Comparison of ENCODE assay signal across 9 cellular contexts in the genomic region with DNA sequence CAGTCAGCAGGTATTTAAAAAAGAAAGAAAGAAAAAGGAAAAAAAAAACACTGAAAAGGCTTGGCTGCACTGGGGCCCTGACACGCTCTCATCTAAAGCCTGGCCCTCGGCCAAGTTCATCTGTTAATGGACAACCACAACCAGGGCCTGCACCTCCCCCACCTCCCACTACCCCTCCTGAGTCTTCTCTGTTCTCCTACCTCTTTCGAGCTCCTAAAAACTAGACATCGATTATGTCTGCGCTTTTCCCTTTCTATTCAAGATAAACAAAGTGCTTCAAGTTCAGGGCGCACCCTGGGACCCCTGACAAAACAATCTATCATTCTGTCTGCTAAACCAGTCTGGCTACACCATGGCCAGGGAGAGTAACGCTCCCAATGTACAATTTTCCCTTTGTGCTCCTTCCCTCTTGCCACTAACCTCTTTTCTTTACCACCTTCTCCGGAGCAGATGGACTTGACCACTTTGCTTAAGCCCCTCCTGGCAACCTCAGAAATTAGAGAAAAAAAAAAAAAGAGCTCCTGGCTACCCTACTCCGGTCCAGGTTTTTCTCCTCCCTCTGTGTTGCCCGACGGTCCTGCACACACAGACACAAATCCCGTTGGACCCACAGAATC. TPM values are rescaled to one million over a fixed set of nuclear protein-coding genes. Genes with fewer than 3 reads are reported as not detected.
DNase-seq lines count a peak whose midpoint lies in the region; ATAC-seq and TF ChIP-seq lines count a peak whose summit lies in the region.
"Had no signal": no experiment of that assay in that cellular context is flagged by ENCODE, and none has a peak within 500 bp of the region (broad histone marks: within the 10 kb centered on the region; RNA-seq: fewer than 3 reads in every experiment).

No MANE protein-coding gene starts in this region.

- peak overlapping the region in 24 of 59 donors; percentile 1 to 38 (median 19) for H3K4me3 ChIP-seq in dorsolateral prefrontal cortex
- H3K4me3 ChIP-seq in skin epidermis = peak overlapping the region in 1 of 7 experiments; percentile 6
- H3K4me3 ChIP-seq: thoracic aorta had no signal

- intact Hi-C loops in dorsolateral prefrontal cortex (cut with DNase I) = no loop called here

- ATAC-seq in GM19043 (IDR thresholded peaks at IDR 0.05; ENCODE audit: low read depth, unreplicated experiment) (peak; percentile 71), HG03108 (IDR thresholded peaks at IDR 0.05; ENCODE audit: unreplicated experiment) (peak; percentile 66), GM18867 (IDR thresholded peaks at IDR 0.05; ENCODE audit: unreplicated experiment) (no peak), omental fat pad (ENCODE audit: low FRiP score) (no peak)

- H3K27me3 ChIP-seq in dorsolateral prefrontal cortex = peaks cover 0 to 55% (median 10%) of the 10 kb centered on the region in 45 donors

- in situ Hi-C loops in G401 (cut with HindIII; ENCODE audit: low sequenced_read_pairs) = no loop called here

- H3K27ac ChIP-seq in dorsolateral prefrontal cortex = peak overlapping the region in 41 of 59 donors; percentile 1 to 78 (median 44)
- H3K27ac ChIP-seq in skin epidermis = peak overlapping the region in 18 of 21 experiments; percentile 4 to 88 (median 70)
- H3K27ac ChIP-seq: thoracic aorta had no signal

- TF ChIP-seq CTCF in dorsolateral prefrontal cortex (IDR thresholded peaks at IDR 0.05 in 54 of 56, conservative IDR thresholded peaks at IDR 0.05 in 2 of 56; ENCODE audit: low read depth in 1 of 56, partially characterized antibody in 56 of 56) (no peak), omental fat pad (IDR thresholded peaks at IDR 0.05) (no peak)

- DNase-seq in NCI-H345 treated with DMSO at 0.1 percent for 48 hours (lab: John Stamatoyannopoulos, UW; ENCODE audit: unreplicated experiment) (peak; percentile 91), dorsolateral prefrontal cortex (no peak), G401 (ENCODE audit: low spot score) (no peak), omental fat pad (ENCODE audit: low spot score) (no peak)

RNA-seq across cellular contexts. Expression of a gene that starts 22.7 kb away (rescaled TPM):
- total RNA-seq in dorsolateral prefrontal cortex = 100 to 1,000 TPM in 76 of 120 experiments, 10 to 100 TPM in 44; 33.4 to 157 (median 108) TPM
- total RNA-seq in G401 (2014; rRNA removed; shearing (Covaris generic)) = 0.54 TPM in 1 of 2 replicates, not detected in the other
- total RNA-seq in omental fat pad = 1 to 10 TPM in 2 of 4 donors, under 1 TPM in 2; 0.28 to 5.0 (median 1.1) TPM

Comparison
In these comparisons a context has a peak if more than half of its experiments do, and no peak if none do; other contexts are left out.
1. ATAC-seq: peak in GM19043 (single experiment) and HG03108 (single experiment); none in GM18867 (single experiment) and omental fat pad (single experiment).
2. RNA of a gene that starts 22.7 kb away (total RNA-seq): 33.4 to 157 TPM in dorsolateral prefrontal cortex; 0.28 to 5.0 TPM in omental fat pad and 0.54 TPM in G401; every median in the first group is over 4 times any median in the second.